In genomic region chr17:19248923-19249574, GRCh38 we compare ENCODE assay signal across 10 cellular contexts. TPM values are rescaled to one million over a fixed set of nuclear protein-coding genes. Genes with fewer than 3 reads are reported as not detected.
DNase-seq lines count a peak whose midpoint lies in the region; ATAC-seq and TF ChIP-seq lines count a peak whose summit lies in the region.
"Had no signal": no experiment of that assay in that cellular context is flagged by ENCODE, and none has a peak within 500 bp of the region (broad histone marks: within the 10 kb centered on the region; RNA-seq: fewer than 3 reads in every experiment).

No MANE protein-coding gene starts in this region.

- H3K4me3 Mint-ChIP-seq in activated CD4-positive, alpha-beta memory T cell treated with anti-CD3 and anti-CD28 coated beads for 36 hours = no peak overlapping the region

- intact Hi-C loops in dorsolateral prefrontal cortex (cut with DNase I) = no loop called here
- intact Hi-C loops in vagina (cut with DNase I) = no loop called here
- intact Hi-C loops in activated CD4-positive, alpha-beta memory T cell treated with anti-CD3 and anti-CD28 coated beads for 36 hours (cut with micrococcal nuclease) = no loop called here

- H3K27ac ChIP-seq in dorsolateral prefrontal cortex (peak overlapping the region; percentile 75 to 98 (median 93)), vagina (peak overlapping the region; percentile 84)

- no peaks in the 10 kb centered on the region for H3K27me3 ChIP-seq in dorsolateral prefrontal cortex
- H3K27me3 ChIP-seq in vagina = no peaks in the 10 kb centered on the region

- no peak for ATAC-seq in HG03159 (IDR thresholded peaks at IDR 0.05; ENCODE audit: unreplicated experiment)

- H3K9me3 Mint-ChIP-seq in activated CD4-positive, alpha-beta memory T cell treated with anti-CD3 and anti-CD28 coated beads for 36 hours = no peaks in the 10 kb centered on the region

- TF ChIP-seq CTCF in dorsolateral prefrontal cortex (IDR thresholded peaks at IDR 0.05 in 54 of 56, conservative IDR thresholded peaks at IDR 0.05 in 2 of 56; ENCODE audit: low read depth in 1 of 56, partially characterized antibody in 56 of 56) (peak in 2 of 56 donors; percentile 11 to 13), vagina (IDR thresholded peaks at IDR 0.05) (no peak)

- peaks cover 5% of the 10 kb centered on the region for H3K27me3 Mint-ChIP-seq in activated CD4-positive, alpha-beta memory T cell treated with anti-CD3 and anti-CD28 coated beads for 36 hours

- CTCF ChIA-PET in activated CD4-positive, alpha-beta memory T cell treated with anti-CD3 and anti-CD28 coated beads for 36 hours (lab: Charles Lee) = interaction anchor here (1.0 kb wide), 1 partner anchor 89 kb away, joined by 3 read pairs; no protein-coding TSS in a partner anchor

- no peak for TF ChIP-seq POLR2A in vagina (IDR thresholded peaks at IDR 0.05)

- H3K27ac Mint-ChIP-seq in activated CD4-positive, alpha-beta memory T cell treated with anti-CD3 and anti-CD28 coated beads for 36 hours = no peak overlapping the region

- peaks cover 75% of the 10 kb centered on the region for H3K4me1 ChIP-seq in vagina

- H3K36me3 Mint-ChIP-seq in activated CD4-positive, alpha-beta memory T cell treated with anti-CD3 and anti-CD28 coated beads for 36 hours = peaks cover 2% of the 10 kb centered on the region

- DNase-seq in NCI-H2171 treated with DMSO at 0.1 percent for 48 hours (lab: John Stamatoyannopoulos, UW) = peak; percentile 36
- no peak for DNase-seq in NCI-H2171 (lab: John Stamatoyannopoulos, UW)
- DNase-seq in dorsolateral prefrontal cortex = peak in 7 of 10 donors; percentile 44 to 77 (median 60)
- peak; percentile 56 for DNase-seq in midbrain (lab: John Stamatoyannopoulos, UW)
- DNase-seq in vagina (ENCODE audit: extremely low spot score in 2 of 2) = no peak
- no peak for DNase-seq in activated CD4-positive, alpha-beta memory T cell treated with anti-CD3 and anti-CD28 coated beads for 36 hours
- no peak for DNase-seq in HPDE6-E6E7 (ENCODE audit: extremely low spot score)
- DNase-seq: NCI-H774 had no signal

- H3K9me3 ChIP-seq in vagina = no peaks in the 10 kb centered on the region

- H3K4me3 ChIP-seq in dorsolateral prefrontal cortex = peak overlapping the region in 2 of 59 donors; percentile 13
- H3K4me3 ChIP-seq in vagina = no peak overlapping the region
- H3K4me3 ChIP-seq: A549 had no signal

- no peaks in the 10 kb centered on the region for H3K36me3 ChIP-seq in vagina

- peaks cover 3% of the 10 kb centered on the region for H3K4me1 Mint-ChIP-seq in activated CD4-positive, alpha-beta memory T cell treated with anti-CD3 and anti-CD28 coated beads for 36 hours (ENCODE audit: low read depth)

- POLR2A ChIA-PET in activated CD4-positive, alpha-beta memory T cell treated with anti-CD3 and anti-CD28 coated beads for 36 hours (lab: Charles Lee) = no interaction called here

RNA-seq across cellular contexts. Expression of gene EPN2, which starts 11.9 kb away (rescaled TPM):
- 100 to 1,000 TPM in 118 of 120 experiments, 10 to 100 TPM in 2; 94.3 to 278 (median 148) TPM for total RNA-seq in dorsolateral prefrontal cortex
- 65.6 TPM for total RNA-seq in vagina
- 10 to 100 TPM in 1 of 2 experiments, 1 to 10 TPM in 1; 9.0 to 12.0 TPM for total RNA-seq in activated CD4-positive, alpha-beta memory T cell treated with anti-CD3 and anti-CD28 coated beads for 36 hours

Comparison
In these comparisons a context has a peak if more than half of its experiments do, and no peak if none do; other contexts are left out.
1. DNase-seq: peak in NCI-H2171 treated with DMSO at 0.1 percent for 48 hours (single experiment), dorsolateral prefrontal cortex (7 of 10) and midbrain (single experiment); none in NCI-H2171 (single experiment), vagina (0 of 2), activated CD4-positive, alpha-beta memory T cell treated with anti-CD3 and anti-CD28 coated beads for 36 hours (single experiment) and HPDE6-E6E7 (single experiment).